In genomic region chr9:104746798-104747197, GRCh38 we compare ENCODE assay signal across 8 cellular contexts. TPM values are rescaled to one million over a fixed set of nuclear protein-coding genes. Genes with fewer than 3 reads are reported as not detected.
DNase-seq lines count a peak whose midpoint lies in the region; ATAC-seq and TF ChIP-seq lines count a peak whose summit lies in the region.

No MANE protein-coding gene starts in this region.

- H3K9me3 ChIP-seq in iPS-20b (ENCODE audit: insufficient read depth, low read depth, low read length), result no peaks in the 10 kb centered on the region
- no peaks in the 10 kb centered on the region for H3K9me3 ChIP-seq in subcutaneous abdominal adipose tissue (ENCODE audit: control insufficient read depth in 5 of 5, low read length in 5 of 5)
- H3K9me3 ChIP-seq in uterus, result no peaks in the 10 kb centered on the region

- H3K9me3 Mint-ChIP-seq in T-helper 2 cell treated with Interferon-gamma antibody and Interleukin-4, amounts not matched to agents 5 μg/mL and 100 μg/mL, for 36 hours, result no peaks in the 10 kb centered on the region
- H3K9me3 Mint-ChIP-seq in activated CD8-positive, alpha-beta T cell treated with anti-CD3 and anti-CD28 coated beads, Interleukin-2, amount 10 ng/mL, durations not matched to agents 7 days and 5 days (ENCODE audit: insufficient read depth), result no peaks in the 10 kb centered on the region

- DNase-seq in T-helper 2 cell treated with Interferon-gamma antibody and Interleukin-4, amounts not matched to agents 5 μg/mL and 100 μg/mL, for 36 hours (ENCODE audit: low spot score), result no peak
- DNase-seq in T-helper 2 cell (no peak), uterus (no peak)
- no peak for DNase-seq in activated CD8-positive, alpha-beta T cell treated with anti-CD3 and anti-CD28 coated beads, Interleukin-2, amount 10 ng/mL, durations not matched to agents 7 days and 5 days

- H3K27ac ChIP-seq in iPS-20b (ENCODE audit: low read length) (no peak overlapping the region), subcutaneous abdominal adipose tissue (ENCODE audit: low read depth, low read length) (peak overlapping the region; percentile 85), uterus (peak overlapping the region in 1 of 2 donors; percentile 93)

- ATAC-seq in activated CD8-positive, alpha-beta T cell treated with anti-CD3 and anti-CD28 coated beads, Interleukin-2, amount 10 ng/mL, durations not matched to agents 7 days and 5 days, result no peak
- ATAC-seq in GM19452 (IDR thresholded peaks at IDR 0.05; ENCODE audit: unreplicated experiment) (no peak), GM18505 (IDR thresholded peaks at IDR 0.05; ENCODE audit: unreplicated experiment) (no peak)

- CTCF ChIA-PET in activated CD8-positive, alpha-beta T cell treated with anti-CD3 and anti-CD28 coated beads, Interleukin-2, amount 10 ng/mL, durations not matched to agents 7 days and 5 days (lab: Charles Lee), result interaction anchor here (1.9 to 2.0 kb wide), 3 partner anchors 9 to 625 kb away, joined by 6 to 7 read pairs (median 6); no protein-coding TSS in a partner anchor

- peaks cover 10% of the 10 kb centered on the region for H3K36me3 Mint-ChIP-seq in T-helper 2 cell treated with Interferon-gamma antibody and Interleukin-4, amounts not matched to agents 5 μg/mL and 100 μg/mL, for 36 hours (ENCODE audit: low read depth)
- H3K36me3 Mint-ChIP-seq in activated CD8-positive, alpha-beta T cell treated with anti-CD3 and anti-CD28 coated beads, Interleukin-2, amount 10 ng/mL, durations not matched to agents 7 days and 5 days (ENCODE audit: low read depth), result peaks cover 10% of the 10 kb centered on the region

- TF ChIP-seq CTCF in uterus (IDR thresholded peaks at IDR 0.05), result no peak

- peaks cover 32% of the 10 kb centered on the region for H3K4me1 Mint-ChIP-seq in T-helper 2 cell treated with Interferon-gamma antibody and Interleukin-4, amounts not matched to agents 5 μg/mL and 100 μg/mL, for 36 hours (ENCODE audit: low read depth)
- H3K4me1 Mint-ChIP-seq in activated CD8-positive, alpha-beta T cell treated with anti-CD3 and anti-CD28 coated beads, Interleukin-2, amount 10 ng/mL, durations not matched to agents 7 days and 5 days (ENCODE audit: low read depth), result peaks cover 25% of the 10 kb centered on the region

- H3K27me3 ChIP-seq in iPS-20b (ENCODE audit: insufficient read depth, low read length) (no peaks in the 10 kb centered on the region), subcutaneous abdominal adipose tissue (ENCODE audit: control insufficient read depth in 5 of 5, insufficient read depth in 4 of 5, low read length in 5 of 5) (no peaks in the 10 kb centered on the region), uterus (no peaks in the 10 kb centered on the region)

- 0 out of 2 replicates have a peak, but pooled peaks cover 3% of the 10 kb centered on the region for H3K36me3 ChIP-seq in iPS-20b (ENCODE audit: insufficient read depth, low read depth, low read length)
- peaks cover 3 to 9% (median 6%) of the 10 kb centered on the region in 5 donors for H3K36me3 ChIP-seq in subcutaneous abdominal adipose tissue (ENCODE audit: control insufficient read depth in 5 of 5, insufficient read depth in 5 of 5, low read length in 5 of 5)
- H3K36me3 ChIP-seq in uterus, result no peaks in the 10 kb centered on the region

- H3K9ac ChIP-seq in iPS-20b (ENCODE audit: low read depth, low read length) (peak overlapping the region; percentile 76; the same call in 1 of the 2 replicates), subcutaneous abdominal adipose tissue (ENCODE audit: low read length in 5 of 5) (peak overlapping the region in 4 of 5 donors; percentile 51 to 97 (median 92))

- H3K27me3 Mint-ChIP-seq in T-helper 2 cell treated with Interferon-gamma antibody and Interleukin-4, amounts not matched to agents 5 μg/mL and 100 μg/mL, for 36 hours (ENCODE audit: low read depth), result no peaks in the 10 kb centered on the region
- H3K27me3 Mint-ChIP-seq in activated CD8-positive, alpha-beta T cell treated with anti-CD3 and anti-CD28 coated beads, Interleukin-2, amount 10 ng/mL, durations not matched to agents 7 days and 5 days (ENCODE audit: low read depth), result no peaks in the 10 kb centered on the region

- POLR2A ChIA-PET in activated CD8-positive, alpha-beta T cell treated with anti-CD3 and anti-CD28 coated beads, Interleukin-2, amount 10 ng/mL, durations not matched to agents 7 days and 5 days (lab: Charles Lee), result interaction anchor here (1.4 to 2.3 kb wide), 3 partner anchors 15 to 653 kb away, joined by 3 to 18 read pairs (median 9); partner anchors contain the start of gene SMC2

- intact Hi-C loops in uterus (cut with DNase I; ENCODE audit: low total_unique reads), result no loop called here

- TF ChIP-seq POLR2A in uterus (IDR thresholded peaks at IDR 0.05), result no peak
- no peak for TF ChIP-seq POLR2A in GM18505 (IDR thresholded peaks at IDR 0.05; ENCODE audit: borderline replicate concordance, extremely low read depth, insufficient read depth, insufficient read length)

- peak overlapping the region; percentile 94 for H3K4me3 Mint-ChIP-seq in T-helper 2 cell treated with Interferon-gamma antibody and Interleukin-4, amounts not matched to agents 5 μg/mL and 100 μg/mL, for 36 hours
- peak overlapping the region; percentile 96 for H3K4me3 Mint-ChIP-seq in activated CD8-positive, alpha-beta T cell treated with anti-CD3 and anti-CD28 coated beads, Interleukin-2, amount 10 ng/mL, durations not matched to agents 7 days and 5 days

- H3K4me1 ChIP-seq in iPS-20b (ENCODE audit: insufficient read depth, low read length), result no peaks in the 10 kb centered on the region
- peaks cover 5 to 28% (median 20%) of the 10 kb centered on the region in 5 donors for H3K4me1 ChIP-seq in subcutaneous abdominal adipose tissue (ENCODE audit: control insufficient read depth in 5 of 5, insufficient read depth in 5 of 5, low read length in 5 of 5)
- no peaks in the 10 kb centered on the region for H3K4me1 ChIP-seq in uterus

- H3K27ac Mint-ChIP-seq in T-helper 2 cell treated with Interferon-gamma antibody and Interleukin-4, amounts not matched to agents 5 μg/mL and 100 μg/mL, for 36 hours, result peak overlapping the region; percentile 95
- H3K27ac Mint-ChIP-seq in activated CD8-positive, alpha-beta T cell treated with anti-CD3 and anti-CD28 coated beads, Interleukin-2, amount 10 ng/mL, durations not matched to agents 7 days and 5 days, result peak overlapping the region; percentile 99

- H3K4me3 ChIP-seq in iPS-20b (ENCODE audit: low read length) (peak overlapping the region; percentile 96), subcutaneous abdominal adipose tissue (ENCODE audit: low read depth in 1 of 5, low read length in 5 of 5) (peak overlapping the region; percentile 80 to 97 (median 91)), uterus (peak overlapping the region in 1 of 2 donors; percentile 93)

RNA-seq across cellular contexts. Expression of gene NIPSNAP3A, which starts 0.7 kb away (rescaled TPM):
- total RNA-seq in activated CD8-positive, alpha-beta T cell treated with anti-CD3 and anti-CD28 coated beads, Interleukin-2, amount 10 ng/mL, durations not matched to agents 7 days and 5 days, result 10 to 100 TPM; 24.1 to 24.6 TPM
- 10 to 100 TPM; 22.6 to 63.2 (median 43.3) TPM for total RNA-seq in uterus

RNA-seq across cellular contexts. Expression of gene NIPSNAP3B, which starts 17.1 kb away (rescaled TPM):
- under 1 TPM; 0.16 to 0.63 TPM for total RNA-seq in activated CD8-positive, alpha-beta T cell treated with anti-CD3 and anti-CD28 coated beads, Interleukin-2, amount 10 ng/mL, durations not matched to agents 7 days and 5 days
- 10 to 100 TPM in 1 of 4 donors, 1 to 10 TPM in 2, under 1 TPM in 1; 0.51 to 16.9 (median 4.7) TPM for total RNA-seq in uterus

RNA-seq across cellular contexts. Expression of gene OR13D1, which starts 52.5 kb away (rescaled TPM):
- total RNA-seq in activated CD8-positive, alpha-beta T cell treated with anti-CD3 and anti-CD28 coated beads, Interleukin-2, amount 10 ng/mL, durations not matched to agents 7 days and 5 days, result not detected
- total RNA-seq in uterus, result not detected
